19 cellular contexts compared by ENCODE assay signal in genomic region chr10:17183110-17183509, GRCh38. TPM values are rescaled to one million over a fixed set of nuclear protein-coding genes. Genes with fewer than 3 reads are reported as not detected.
DNase-seq lines count a peak whose midpoint lies in the region; ATAC-seq and TF ChIP-seq lines count a peak whose summit lies in the region.
"Had no signal": no experiment of that assay in that cellular context is flagged by ENCODE, and none has a peak within 500 bp of the region (broad histone marks: within the 10 kb centered on the region; RNA-seq: fewer than 3 reads in every experiment).

No MANE protein-coding gene starts in this region.

- peak; percentile 30 for TF ChIP-seq CTCF in AG10803 (conservative IDR thresholded peaks at IDR 0.05; ENCODE audit: low read length)
- peak; percentile 54; the same call in 2 of the 3 replicates for TF ChIP-seq CTCF in H9 (conservative IDR thresholded peaks at IDR 0.05)
- TF ChIP-seq CTCF in mammary epithelial cell (conservative IDR thresholded peaks at IDR 0.05 in 1 of 2, IDR thresholded peaks at IDR 0.05 in 1 of 2; ENCODE audit: extremely low read depth in 1 of 2, insufficient read depth in 1 of 2, low read depth in 1 of 2, low read length in 2 of 2), result peak; percentile 31 to 33
- peak; percentile 48 for TF ChIP-seq CTCF in neural crest cell (conservative IDR thresholded peaks at IDR 0.05)
- TF ChIP-seq CTCF in Caco-2 (IDR thresholded peaks at IDR 0.05; ENCODE audit: insufficient read depth in 1 of 2, low read depth in 1 of 2, low read length in 1 of 2, severe bottlenecking in 1 of 2, unreplicated experiment in 1 of 2), result peak in 1 of 2 experiments; percentile 28

- H4K5ac ChIP-seq in H9 (ENCODE audit: insufficient read length, low read depth, low read length), result no peak overlapping the region

- H3K18ac ChIP-seq in H9 (ENCODE audit: insufficient read length, low read depth, low read length), result no peak overlapping the region

- H3K79me2 ChIP-seq in H9 (ENCODE audit: insufficient read depth, low read length) (no peaks in the 10 kb centered on the region), mammary epithelial cell (ENCODE audit: insufficient read depth, low read length) (no peaks in the 10 kb centered on the region)

- H4K8ac ChIP-seq in H9 (replicated peaks; ENCODE audit: insufficient read length, low read depth, low read length), result no peak overlapping the region

- dilution Hi-C loops in mammary epithelial cell (cut with HindIII; ENCODE audit: low sequenced_read_pairs), result no loop called here

- no peak overlapping the region for H4K91ac ChIP-seq in H9 (ENCODE audit: insufficient read length, low read depth, low read length)

- no peaks in the 10 kb centered on the region for H3K27me3 Mint-ChIP-seq in H9 (ENCODE audit: low read depth)
- H3K27me3 Mint-ChIP-seq in neural crest cell (ENCODE audit: low read depth), result no peaks in the 10 kb centered on the region
- no peaks in the 10 kb centered on the region for H3K27me3 Mint-ChIP-seq in T-helper 17 cell
- no peaks in the 10 kb centered on the region for H3K27me3 Mint-ChIP-seq in Caco-2 (ENCODE audit: insufficient read depth, unreplicated experiment)
- H3K27me3 Mint-ChIP-seq: stimulated activated naive B cell treated with anti-CD40 and anti-IgM and Interleukin-4, amounts not matched to agents 10 μg/mL and 1 μg/mL and 100 μg/mL, for 72 hours had no signal

- intact Hi-C loops in mammary epithelial cell (cut with micrococcal nuclease), result loop anchor here (10.0 kb wide), 1 partner anchor 52 kb away; no protein-coding TSS in a partner anchor
- intact Hi-C loops in Caco-2 (cut with micrococcal nuclease; ENCODE audit: unreplicated experiment), result loop anchor here (5.0 kb wide), 1 partner anchor 331 kb away; no protein-coding TSS in a partner anchor

- H2BK12ac ChIP-seq in H9 (ENCODE audit: insufficient read length, low read depth, low read length), result no peak overlapping the region

- no peak overlapping the region for H2BK15ac ChIP-seq in H9 (ENCODE audit: low read depth, low read length)

- H2BK120ac ChIP-seq in H9 (ENCODE audit: low read depth, low read length, poor library complexity, severe bottlenecking), result no peak overlapping the region

- no TSS peak for BruUV-seq in mammary epithelial cell (replicated peaks; lab: Mats Ljungman, UMichigan)
- BruUV-seq in Caco-2 (replicated peaks; lab: Mats Ljungman, UMichigan), result no TSS peak

- no peak overlapping the region for H3K4ac ChIP-seq in H9 (ENCODE audit: low read depth, low read length)

- H3K27ac Mint-ChIP-seq in H9 (no peak overlapping the region), neural crest cell (ENCODE audit: unreplicated experiment) (no peak overlapping the region), T-helper 17 cell (no peak overlapping the region), Caco-2 (ENCODE audit: unreplicated experiment) (no peak overlapping the region)
- H3K27ac Mint-ChIP-seq: stimulated activated naive B cell treated with anti-CD40 and anti-IgM and Interleukin-4, amounts not matched to agents 10 μg/mL and 1 μg/mL and 100 μg/mL, for 72 hours had no signal

- H3K79me1 ChIP-seq in H9 (ENCODE audit: insufficient read depth, low read depth, low read length, poor library complexity, severe bottlenecking), result peaks cover 4% of the 10 kb centered on the region

- ATAC-seq in T-helper 17 cell, result no peak
- ATAC-seq: left lobe of liver; stimulated activated naive B cell treated with anti-CD40 and anti-IgM and Interleukin-4, amounts not matched to agents 10 μg/mL and 1 μg/mL and 100 μg/mL, for 72 hours had no signal

- H3K4me3 Mint-ChIP-seq in H9, result no peak overlapping the region
- H3K4me3 Mint-ChIP-seq in neural crest cell, result no peak overlapping the region
- H3K4me3 Mint-ChIP-seq in T-helper 17 cell, result no peak overlapping the region
- H3K4me3 Mint-ChIP-seq in Caco-2 (ENCODE audit: unreplicated experiment), result no peak overlapping the region
- H3K4me3 Mint-ChIP-seq: stimulated activated naive B cell treated with anti-CD40 and anti-IgM and Interleukin-4, amounts not matched to agents 10 μg/mL and 1 μg/mL and 100 μg/mL, for 72 hours had no signal

- DNase-seq in AG10803 (ENCODE audit: low read depth) (no peak), H9 (no peak), mammary epithelial cell (no peak), neural crest cell (ENCODE audit: low read depth, low spot score) (no peak), T-helper 17 cell (no peak), GM19240 (ENCODE audit: insufficient read length, low spot score) (no peak), Caco-2 (no peak)
- DNase-seq in stimulated activated CD4-positive, alpha-beta T cell treated with anti-CD3 and anti-CD28 coated beads, Interleukin-15, amount 100 ng/mL, for 24 hours, result no peak
- DNase-seq: activated CD4-positive, alpha-beta T cell treated with anti-CD3 and anti-CD28 coated beads for 4 hours; activated CD8-positive, alpha-beta memory T cell treated with anti-CD3 and anti-CD28 coated beads, Interleukin-2, amount 50 U/mL, for 48 hours; activated gamma-delta T cell treated with Interleukin-2 at 50 U/mL for 16 hours; amniotic stem cell; NCI-H1436 treated with DMSO at 0.1 percent for 48 hours; NCI-H82; Peyer's patch; retina; stimulated activated naive B cell treated with anti-CD40 and anti-IgM and Interleukin-4, amounts not matched to agents 10 μg/mL and 1 μg/mL and 100 μg/mL, for 72 hours had no signal

- H3K9ac ChIP-seq in H9 (ENCODE audit: extremely low read depth, insufficient read length, low read length) (no peak overlapping the region), mammary epithelial cell (ENCODE audit: insufficient read depth, low read length) (no peak overlapping the region)

- H3K23ac ChIP-seq in H9 (ENCODE audit: insufficient read length, low read depth, low read length), result no peak overlapping the region

- H3K27ac ChIP-seq in H9 (ENCODE audit: insufficient read length, low read depth, low read length), result no peak overlapping the region
- no peak overlapping the region for H3K27ac ChIP-seq in mammary epithelial cell (ENCODE audit: insufficient read depth, low read depth, low read length)
- H3K27ac ChIP-seq: Peyer's patch, tibial nerve had no signal

- H3K4me1 Mint-ChIP-seq in H9 (peaks cover 11 to 12% of the 10 kb centered on the region in 2 experiments), neural crest cell (peaks cover 5% of the 10 kb centered on the region), T-helper 17 cell (peaks cover 10% of the 10 kb centered on the region), Caco-2 (ENCODE audit: low read depth, unreplicated experiment) (no peaks in the 10 kb centered on the region)

- no peak overlapping the region for H3K4me3 ChIP-seq in AG10803 (ENCODE audit: low read length)
- no peak overlapping the region for H3K4me3 ChIP-seq in mammary epithelial cell (replicated peaks in 1 of 3; ENCODE audit: insufficient read depth in 1 of 3, low read depth in 2 of 3, low read length in 3 of 3)
- H3K4me3 ChIP-seq in Caco-2 (ENCODE audit: low read depth, low read length), result no peak overlapping the region
- H3K4me3 ChIP-seq: Peyer's patch, tibial nerve had no signal

- H3K9me3 ChIP-seq in H9 (ENCODE audit: control insufficient read depth, low read depth, low read length) (no peaks in the 10 kb centered on the region), mammary epithelial cell (replicated peaks; ENCODE audit: insufficient read depth, low read length) (no peaks in the 10 kb centered on the region), T-helper 17 cell (ENCODE audit: control insufficient read depth, low read length, poor library complexity, severe bottlenecking) (no peaks in the 10 kb centered on the region), Caco-2 (no peaks in the 10 kb centered on the region)
- H3K9me3 ChIP-seq: Peyer's patch, tibial nerve had no signal

- H3K36me3 Mint-ChIP-seq in H9 (ENCODE audit: insufficient read depth in 1 of 3, low read depth in 3 of 3), result no peaks in the 10 kb centered on the region
- H3K36me3 Mint-ChIP-seq in neural crest cell (ENCODE audit: low read depth), result no peaks in the 10 kb centered on the region
- no peaks in the 10 kb centered on the region for H3K36me3 Mint-ChIP-seq in T-helper 17 cell (ENCODE audit: low read depth)
- H3K36me3 Mint-ChIP-seq in Caco-2 (ENCODE audit: insufficient read depth, unreplicated experiment), result no peaks in the 10 kb centered on the region

- no peak overlapping the region for H2BK5ac ChIP-seq in H9 (ENCODE audit: insufficient read length, low read length)

- H2AFZ ChIP-seq in H9 (ENCODE audit: low read length), result no peak overlapping the region
- H2AFZ ChIP-seq in mammary epithelial cell (ENCODE audit: low read depth, low read length), result no peak overlapping the region

- in situ Hi-C loops in mammary epithelial cell (cut with MboI; ENCODE audit: low sequenced_read_pairs in 2 of 2), result no loop called here

- no peaks in the 10 kb centered on the region for H4K20me1 ChIP-seq in H9 (ENCODE audit: control insufficient read depth, insufficient read depth, insufficient read length)
- H4K20me1 ChIP-seq in mammary epithelial cell (ENCODE audit: insufficient read depth, low read length), result no peaks in the 10 kb centered on the region

- peaks cover 2% of the 10 kb centered on the region for H3K36me3 ChIP-seq in mammary epithelial cell (ENCODE audit: insufficient read depth, low read length)
- no peaks in the 10 kb centered on the region for H3K36me3 ChIP-seq in Caco-2 (ENCODE audit: control insufficient read depth, insufficient read depth, low read length)
- H3K36me3 ChIP-seq: Peyer's patch, tibial nerve had no signal

- POLR2A ChIA-PET in Caco-2 (lab: Charles Lee), result no interaction called here

- H3K4me2 ChIP-seq in H9 (ENCODE audit: insufficient read depth, insufficient read length, low read length) (no peak overlapping the region), mammary epithelial cell (ENCODE audit: insufficient read depth, low read depth, low read length) (no peak overlapping the region)

- H3T11ph ChIP-seq in H9 (ENCODE audit: low read length), result no peak overlapping the region

- CTCF ChIA-PET in mammary epithelial cell (lab: Charles Lee; ENCODE audit: low non-redundant PET), result no interaction called here
- CTCF ChIA-PET in Caco-2 (lab: Charles Lee), result no interaction called here

- H3K14ac ChIP-seq in H9 (ENCODE audit: insufficient read depth, low read length), result no peak overlapping the region

- H2BK20ac ChIP-seq in H9 (ENCODE audit: low read depth, low read length, poor library complexity, severe bottlenecking), result no peak overlapping the region

- WGBS in H9 (ENCODE audit: extremely low coverage, insufficient read length, low lambda C conversion rate), result no CpG with 5 or more reads among the region's 2 CpGs
- 84% methylated on average over 2 of the region's 2 CpGs for WGBS in mammary epithelial cell (ENCODE audit: low coverage, missing lambda C conversion rate)

- H3K56ac ChIP-seq in H9 (ENCODE audit: insufficient read length, low read depth, low read length), result no peak overlapping the region

- H3K23me2 ChIP-seq in H9 (ENCODE audit: insufficient read length, low read depth, low read length, poor library complexity, severe bottlenecking), result no peaks in the 10 kb centered on the region

- H2AK5ac ChIP-seq in H9 (ENCODE audit: insufficient read length, low read length), result no peak overlapping the region

- no peaks in the 10 kb centered on the region for H3K9me3 Mint-ChIP-seq in H9
- H3K9me3 Mint-ChIP-seq in neural crest cell, result no peaks in the 10 kb centered on the region
- H3K9me3 Mint-ChIP-seq in Caco-2 (ENCODE audit: unreplicated experiment), result no peaks in the 10 kb centered on the region
- H3K9me3 Mint-ChIP-seq: stimulated activated naive B cell treated with anti-CD40 and anti-IgM and Interleukin-4, amounts not matched to agents 10 μg/mL and 1 μg/mL and 100 μg/mL, for 72 hours had no signal

- H3K27me3 ChIP-seq in H9 (ENCODE audit: insufficient read depth, low read length) (no peaks in the 10 kb centered on the region), mammary epithelial cell (ENCODE audit: insufficient read depth, low read length) (no peaks in the 10 kb centered on the region), Caco-2 (replicated peaks; ENCODE audit: control insufficient read depth, insufficient read depth, low read length) (no peaks in the 10 kb centered on the region)
- H3K27me3 ChIP-seq: Peyer's patch, tibial nerve had no signal

- peaks cover 6% of the 10 kb centered on the region; the same call in 1 of the 2 replicates for H3K4me1 ChIP-seq in H9 (ENCODE audit: insufficient read depth, low read length)
- H3K4me1 ChIP-seq in mammary epithelial cell (ENCODE audit: insufficient read depth, low read length), result no peaks in the 10 kb centered on the region
- peaks cover 11% of the 10 kb centered on the region; the same call in 1 of the 2 replicates for H3K4me1 ChIP-seq in Caco-2
- H3K4me1 ChIP-seq: Peyer's patch had no signal

RNA-seq across cellular contexts. Expression of gene TRDMT1, which starts 18.4 kb away (rescaled TPM):
- total RNA-seq in H9 (2021) (18.8 and 20.2 TPM in 2 replicates), mammary epithelial cell (1 to 10 TPM; 3.5 to 6.2 TPM), neural crest cell (17.3 and 20.6 TPM in 2 replicates), T-helper 17 cell (10 to 100 TPM; 10.6 to 15.6 TPM), Caco-2 (2022) (8.6 and 11.0 TPM in 2 replicates)
- polyA plus RNA-seq in mammary epithelial cell, result 2.4 TPM
- 0.26 TPM for polyA minus RNA-seq in mammary epithelial cell

RNA-seq across cellular contexts. Expression of gene VIM, which starts 44.9 kb away (rescaled TPM):
- total RNA-seq in H9 (2021) (232 and 240 TPM in 2 replicates), mammary epithelial cell (1,000 to 10,000 TPM; 1,327 to 1,978 TPM), neural crest cell (1,786 and 1,791 TPM in 2 replicates), T-helper 17 cell (1,000 to 10,000 TPM; 1,558 to 2,042 TPM), Caco-2 (2022) (50.4 and 53.7 TPM in 2 replicates)
- 1,682 TPM for polyA plus RNA-seq in mammary epithelial cell
- 2,334 TPM for polyA minus RNA-seq in mammary epithelial cell

RNA-seq across cellular contexts. Expression of gene CUBN, which starts 53.5 kb away (rescaled TPM):
- total RNA-seq in H9 (2021) (0.26 and 0.37 TPM in 2 replicates), mammary epithelial cell (under 1 TPM; 0.28 to 0.67 TPM), neural crest cell (1.6 and 2.2 TPM in 2 replicates), T-helper 17 cell (1 to 10 TPM; 3.1 to 5.3 TPM), Caco-2 (2022) (4.6 and 4.8 TPM in 2 replicates)
- polyA plus RNA-seq in mammary epithelial cell, result 0.06 TPM
- 0.36 TPM for polyA minus RNA-seq in mammary epithelial cell
